ENCODE assay signal across 19 cellular contexts in the genomic region with DNA sequence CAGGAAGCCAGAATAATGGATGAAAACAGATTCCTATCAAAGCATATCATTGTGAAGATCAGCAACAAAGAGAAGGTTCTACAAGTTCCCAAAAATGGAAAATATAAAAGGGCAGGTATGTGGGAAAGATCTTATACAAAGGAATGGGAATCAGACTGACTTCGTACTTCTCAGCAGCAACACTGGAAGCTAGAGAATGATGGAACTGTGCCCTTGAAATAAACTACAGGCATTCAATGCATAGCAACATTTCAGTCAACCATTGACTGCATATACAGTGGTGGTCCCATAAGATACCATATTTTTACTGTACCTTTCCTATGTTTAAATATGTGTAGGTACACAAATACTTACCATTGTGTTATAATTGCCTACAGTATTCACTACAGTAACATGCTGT. TPM values are rescaled to one million over a fixed set of nuclear protein-coding genes. Genes with fewer than 3 reads are reported as not detected.
A peak's percentile ranks its signal among the peaks of the same experiment; 100 is the strongest.
DNase-seq lines count a peak whose midpoint lies in the region; ATAC-seq, FAIRE-seq and TF ChIP-seq lines count a peak whose summit lies in the region.
"Had no signal": no experiment of that assay in that cellular context is flagged by ENCODE, and none has a peak within 500 bp of the region (broad histone marks: within the 10 kb centered on the region; RNA-seq: fewer than 3 reads in every experiment).

No MANE protein-coding gene starts in this region.

- FAIRE-seq in A549 (lab: Jason Lieb, UNC) (peak; percentile 18), K562 (lab: Jason Lieb, UNC) (no peak)
- FAIRE-seq: D721Med, GM12878, GM19239 had no signal

- H3K27me3 ChIP-seq in K562 (ENCODE audit: control insufficient read depth in 2 of 2, insufficient read depth in 2 of 2, low read length in 2 of 2), result peaks cover 5 to 13% of the 10 kb centered on the region in 2 experiments; a peak in 4 of 5 replicates
- no peaks in the 10 kb centered on the region for H3K27me3 ChIP-seq in SJCRH30

- TF ChIP-seq CTCF in A549 (IDR thresholded peaks at IDR 0.05) (no peak), HEK293 (tag by site-specific recombination; IDR thresholded peaks at IDR 0.05) (no peak), K562 (IDR thresholded peaks at IDR 0.05 in 2 of 3, conservative IDR thresholded peaks at IDR 0.05 in 1 of 3; ENCODE audit: insufficient read depth in 2 of 3, low read depth in 1 of 3, low read length in 3 of 3) (no peak)

- in situ Hi-C loops in K562 (cut with MboI), result no loop called here

- no peak overlapping the region for H2AFZ ChIP-seq in K562 (ENCODE audit: low read depth, low read length)
- H2AFZ ChIP-seq: GM23338 had no signal

- TF ChIP-seq RAD21 in A549 (conservative IDR thresholded peaks at IDR 0.05 in 1 of 2, IDR thresholded peaks at IDR 0.05 in 1 of 2), result no peak
- TF ChIP-seq RAD21 in K562 (CRISPR knock-in tag; conservative IDR thresholded peaks at IDR 0.05 in 1 of 2, IDR thresholded peaks at IDR 0.05 in 1 of 2), result no peak

- intact Hi-C loops in K562 (cut with micrococcal nuclease) (no loop called here), posterior vena cava (cut with DNase I) (no loop called here)

- CTCF ChIA-PET in A549 (lab: Yijun Ruan, JAX) (interaction anchor here (0.6 to 1.0 kb wide), 3 partner anchors 9 to 111 kb away, joined by 3 to 6 read pairs (median 4); no protein-coding TSS in a partner anchor), HEK293 (lab: Yijun Ruan, JAX) (interaction anchor here (1.1 kb wide), 1 partner anchor 296 kb away, joined by 3 read pairs; no protein-coding TSS in a partner anchor), K562 (lab: Yijun Ruan, JAX; ENCODE audit: low intra/inter-chr PET ratio) (no interaction called here)

- H3K4me2 ChIP-seq in A549, result no peak overlapping the region
- H3K4me2 ChIP-seq in K562 (ENCODE audit: insufficient read depth, low read length), result no peak overlapping the region
- H3K4me2 ChIP-seq: GM23338 had no signal

- H3K4me3 ChIP-seq in A549 (no peak overlapping the region), HEK293 (ENCODE audit: low read depth, low read length) (no peak overlapping the region), K562 (no peak overlapping the region), SJCRH30 (no peak overlapping the region)
- H3K4me3 ChIP-seq: GM12878, GM23338 had no signal

- H3K79me2 ChIP-seq in K562 (ENCODE audit: control insufficient read depth, insufficient read depth, low read length), result no peaks in the 10 kb centered on the region

- no peak overlapping the region for H3K9ac ChIP-seq in K562 (ENCODE audit: insufficient read depth in 1 of 2, low read depth in 2 of 2, low read length in 2 of 2)

- H3K4me1 ChIP-seq in A549 (peaks cover 16% of the 10 kb centered on the region; the same call in 2 of the 3 replicates), HEK293 (ENCODE audit: control insufficient read depth, insufficient read depth, low read length) (no peaks in the 10 kb centered on the region), K562 (replicated peaks in 1 of 2; ENCODE audit: control insufficient read depth in 2 of 2, insufficient read depth in 2 of 2, low read length in 2 of 2) (no peaks in the 10 kb centered on the region; a peak in 1 of 5 replicates), SJCRH30 (peaks cover 7% of the 10 kb centered on the region)

- WGBS in A549 (ENCODE audit: missing lambda C conversion rate), result 57% methylated on average over 1 of the region's 1 CpG
- WGBS in K562 (ENCODE audit: insufficient coverage, low coverage, missing lambda C conversion rate), result 40% methylated on average over 1 of the region's 1 CpG

- POLR2A ChIA-PET in A549 (lab: Yijun Ruan, JAX) (interaction anchor here (0.6 kb wide), 1 partner anchor 154 kb away, joined by 3 read pairs; no protein-coding TSS in a partner anchor), HEK293 (lab: Yijun Ruan, JAX) (no interaction called here), K562 (lab: Yijun Ruan, JAX) (interaction anchor here (0.6 kb wide), 1 partner anchor 607 kb away, joined by 3 read pairs; no protein-coding TSS in a partner anchor)

- H4K20me1 ChIP-seq in K562 (replicated peaks; ENCODE audit: control insufficient read depth, insufficient read depth, low read length), result no peaks in the 10 kb centered on the region

- no peaks in the 10 kb centered on the region for H3K9me1 ChIP-seq in K562 (ENCODE audit: control insufficient read depth, insufficient read depth, low read length)

- TF ChIP-seq EP300 in A549 (IDR thresholded peaks at IDR 0.05) (no peak), K562 (IDR thresholded peaks at IDR 0.05; ENCODE audit: low read length) (no peak)

- no peak overlapping the region for H3K27ac ChIP-seq in A549
- H3K27ac ChIP-seq in HEK293 (ENCODE audit: extremely low read depth, low read depth, low read length), result no peak overlapping the region
- no peak overlapping the region for H3K27ac ChIP-seq in K562 (ENCODE audit: extremely low read depth, low read depth, low read length)
- no peak overlapping the region for H3K27ac ChIP-seq in SJCRH30

- DNase-seq in A549 (ENCODE audit: low read depth in 1 of 2, low spot score in 1 of 2), result no peak
- DNase-seq in K562 (ENCODE audit: extremely low read depth in 1 of 4, low spot score in 3 of 4), result no peak
- no peak for DNase-seq in SJCRH30
- DNase-seq in posterior vena cava (ENCODE audit: low spot score), result no peak
- DNase-seq in COLO668 (lab: John Stamatoyannopoulos, UW; ENCODE audit: unreplicated experiment), result no peak
- DNase-seq: 8988T; C1 segment of cervical spinal cord; Caco-2; CD4-positive, alpha-beta memory T cell; DMS 273 treated with DMSO at 0.1 percent for 48 hours; DMS79; EL; GDM1; H9 had no signal

- H3K36me3 ChIP-seq in HEK293 (ENCODE audit: control insufficient read depth in 2 of 2, insufficient read depth in 1 of 2, low read length in 2 of 2) (no peaks in the 10 kb centered on the region), K562 (ENCODE audit: control insufficient read depth, insufficient read depth, low read length) (no peaks in the 10 kb centered on the region), SJCRH30 (no peaks in the 10 kb centered on the region)

- no TSS peak for BruUV-seq in K562 (replicated peaks; lab: Mats Ljungman, UMichigan)

- no peak for ATAC-seq in A549
- ATAC-seq in K562, result no peak
- ATAC-seq: GM12878, GM23338 had no signal

- TF ChIP-seq POLR2A in A549 (IDR thresholded peaks at IDR 0.05; ENCODE audit: low read length) (no peak), K562 (conservative IDR thresholded peaks at IDR 0.05) (no peak)

- H3K9me3 ChIP-seq in A549, result peaks cover 13% of the 10 kb centered on the region; the same call in 2 of the 3 replicates
- H3K9me3 ChIP-seq in HEK293 (ENCODE audit: control insufficient read depth, insufficient read depth, low read depth, low read length), result no peaks in the 10 kb centered on the region
- H3K9me3 ChIP-seq in K562 (replicated peaks; ENCODE audit: control insufficient read depth, insufficient read depth, low read depth, low read length), result 0 out of 2 replicates have a peak, but pooled peaks cover 2% of the 10 kb centered on the region
- peaks cover 5% of the 10 kb centered on the region for H3K9me3 ChIP-seq in SJCRH30 (replicated peaks)
- H3K9me3 ChIP-seq: Caco-2 had no signal

RNA-seq across cellular contexts. Expression of a gene that starts 30.3 kb away (rescaled TPM):
- polyA plus RNA-seq in A549 (2011; rRNA removed), result 3.5 and 7.1 TPM in 2 replicates
- polyA plus RNA-seq in A549 (2012; cell fraction: cytosol; rRNA removed), result 7.1 and 11.2 TPM in 2 replicates
- polyA plus RNA-seq in A549 (2012; cell fraction: nucleus; rRNA removed), result 27.6 and 28.1 TPM in 2 replicates
- polyA plus RNA-seq in A549 (2017; fragmentation: RNase III; extraction: RNeasy Plus Mini Kit Qiagen cat#74134 plus additional on column Dnase treatment), result 18.9 to 23.8 TPM (median 23.3 TPM) in 3 replicates
- 5.7 and 9.7 TPM in 2 replicates for polyA minus RNA-seq in A549 (2011; rRNA and poly(A)+ RNA removed)
- 33.0 and 41.0 TPM in 2 replicates for total RNA-seq in K562 (2011; cell fraction: chromatin; rRNA removed; ENCODE audit: low replicate concordance)
- total RNA-seq in K562 (2011; cell fraction: nucleolus; rRNA removed), result 18.6 and 19.2 TPM in 2 replicates
- 22.3 and 33.5 TPM in 2 replicates for total RNA-seq in K562 (2011; cell fraction: nucleoplasm; rRNA removed)
- 5.5 and 10.0 TPM in 2 replicates for total RNA-seq in K562 (2014; rRNA removed)
- total RNA-seq in K562 (2014; rRNA removed; fragmentation: Illumina TruSeq; extraction: Trizol), result 5.1 and 5.5 TPM in 2 replicates
- 6.6 and 6.8 TPM in 2 replicates for total RNA-seq in K562 (2015; rRNA removed; fragmentation: Illumina TruSeq; extraction: Trizol)
- 19.9 and 20.4 TPM in 2 replicates for total RNA-seq in K562 (2021)
- polyA plus RNA-seq in K562 (2011; rRNA removed), result 3.7 and 3.8 TPM in 2 replicates
- 2.2 and 3.1 TPM in 2 replicates for polyA plus RNA-seq in K562 (2011; cell fraction: cytosol; rRNA removed)
- 7.1 and 11.1 TPM in 2 replicates for polyA plus RNA-seq in K562 (2011; cell fraction: nucleus; rRNA removed)
- 8.0 and 9.8 TPM in 2 replicates for polyA plus RNA-seq in K562 (2012)
- 6.6 and 8.6 TPM in 2 replicates for polyA plus RNA-seq in K562 (2014; fragmentation: Illumina TruSeq; extraction: Trizol)
- polyA plus RNA-seq in K562 (2014; fragmentation: Nextera tagmentation; extraction: Ambion mirVana), result 1 to 10 TPM in 1 of 2 experiments, under 1 TPM in 1; 0.68 to 1.5 TPM
- 10.0 and 11.9 TPM in 2 replicates for polyA plus RNA-seq in K562 (2014; rRNA removed)
- 2.4 and 3.1 TPM in 2 replicates for polyA minus RNA-seq in K562 (2011; rRNA and poly(A)+ RNA removed)
- polyA minus RNA-seq in K562 (2011; cell fraction: cytosol; rRNA and poly(A)+ RNA removed), result 5.2 and 6.3 TPM in 2 replicates
- 3.5 and 4.8 TPM in 2 replicates for polyA minus RNA-seq in K562 (2011; cell fraction: nucleus; rRNA and poly(A)+ RNA removed)
- 63.6 and 72.2 TPM in 2 replicates for total RNA-seq in SJCRH30 (2014; rRNA removed; shearing (Covaris generic))
- 10 to 100 TPM; 25.6 to 36.5 TPM for total RNA-seq in posterior vena cava

RNA-seq across cellular contexts. Expression of a gene that starts 59.5 kb away (rescaled TPM):
- polyA plus RNA-seq in A549 (2011; rRNA removed) (47.8 and 62.4 TPM in 2 replicates), A549 (2017; fragmentation: RNase III; extraction: RNeasy Plus Mini Kit Qiagen cat#74134 plus additional on column Dnase treatment) (40.1 to 47.5 TPM (median 43.0 TPM) in 3 replicates), K562 (2011; rRNA removed) (12.7 and 24.3 TPM in 2 replicates), K562 (2014; fragmentation: Illumina TruSeq; extraction: Trizol) (13.6 and 24.8 TPM in 2 replicates), K562 (2014; fragmentation: Nextera tagmentation; extraction: Ambion mirVana) (1 to 10 TPM; 1.4 to 7.9 TPM), K562 (2014; rRNA removed) (26.7 and 36.4 TPM in 2 replicates)
- 88.6 and 124 TPM in 2 replicates for polyA plus RNA-seq in A549 (2012; cell fraction: cytosol; rRNA removed)
- polyA plus RNA-seq in A549 (2012; cell fraction: nucleus; rRNA removed), result 78.3 and 88.5 TPM in 2 replicates
- 34.0 and 49.1 TPM in 2 replicates for polyA minus RNA-seq in A549 (2011; rRNA and poly(A)+ RNA removed)
- total RNA-seq in K562 (2011; cell fraction: chromatin; rRNA removed; ENCODE audit: low replicate concordance), result 6.4 and 26.1 TPM in 2 replicates
- total RNA-seq in K562 (2011; cell fraction: nucleolus; rRNA removed), result 29.7 and 36.2 TPM in 2 replicates
- 20.5 and 31.0 TPM in 2 replicates for total RNA-seq in K562 (2011; cell fraction: nucleoplasm; rRNA removed)
- total RNA-seq in K562 (2014; rRNA removed) (32.8 and 62.4 TPM in 2 replicates), K562 (2014; rRNA removed; fragmentation: Illumina TruSeq; extraction: Trizol) (3.9 and 5.7 TPM in 2 replicates), K562 (2015; rRNA removed; fragmentation: Illumina TruSeq; extraction: Trizol) (14.1 and 15.0 TPM in 2 replicates), K562 (2021) (28.8 and 33.9 TPM in 2 replicates), posterior vena cava (10 to 100 TPM; 25.6 to 26.0 TPM)
- 32.4 and 70.4 TPM in 2 replicates for polyA plus RNA-seq in K562 (2011; cell fraction: cytosol; rRNA removed)
- 19.1 and 30.2 TPM in 2 replicates for polyA plus RNA-seq in K562 (2011; cell fraction: nucleus; rRNA removed)
- polyA plus RNA-seq in K562 (2012), result 23.7 and 48.0 TPM in 2 replicates
- 3.3 and 4.1 TPM in 2 replicates for polyA minus RNA-seq in K562 (2011; rRNA and poly(A)+ RNA removed)
- polyA minus RNA-seq in K562 (2011; cell fraction: cytosol; rRNA and poly(A)+ RNA removed), result 12.4 and 22.6 TPM in 2 replicates
- polyA minus RNA-seq in K562 (2011; cell fraction: nucleus; rRNA and poly(A)+ RNA removed), result 4.6 and 6.3 TPM in 2 replicates
- 62.5 and 65.2 TPM in 2 replicates for total RNA-seq in SJCRH30 (2014; rRNA removed; shearing (Covaris generic))
